In the genomic region with DNA sequence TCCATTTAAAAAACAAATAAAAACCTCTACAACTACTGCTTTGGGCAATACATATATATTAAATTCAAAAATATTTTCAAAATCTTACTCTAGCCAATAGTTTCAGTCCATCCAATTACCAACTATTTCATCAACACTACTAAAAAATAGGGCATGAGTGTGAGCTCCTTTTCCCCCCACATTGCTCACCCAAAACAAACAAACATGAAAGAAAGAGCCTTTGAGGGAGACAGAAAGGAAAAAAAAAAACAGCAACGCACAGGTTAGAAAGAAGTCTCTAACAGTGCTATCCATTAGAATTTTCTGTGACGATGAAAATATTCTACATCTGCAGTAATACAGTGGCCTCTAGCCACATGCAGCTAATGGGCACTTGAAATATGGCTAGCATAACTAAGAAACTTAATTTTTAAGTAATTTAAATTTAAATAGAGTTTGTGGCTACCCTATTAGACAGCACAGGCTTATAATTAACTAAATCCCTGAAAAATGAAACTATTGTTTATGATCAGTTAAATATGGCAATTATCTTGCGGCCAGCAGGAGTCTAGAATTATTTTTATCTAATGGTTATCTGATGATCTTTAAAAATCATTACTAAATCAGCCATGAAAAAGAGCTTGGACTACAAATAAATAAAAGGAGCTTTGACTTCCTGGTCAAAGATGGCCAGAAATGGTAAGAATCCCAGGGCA, we compare ENCODE assay signal across 21 cellular contexts. TPM values are rescaled to one million over a fixed set of nuclear protein-coding genes. Genes with fewer than 3 reads are reported as not detected.
DNase-seq lines count a peak whose midpoint lies in the region; ATAC-seq, FAIRE-seq and TF ChIP-seq lines count a peak whose summit lies in the region.
"Had no signal": no experiment of that assay in that cellular context is flagged by ENCODE, and none has a peak within 500 bp of the region (broad histone marks: within the 10 kb centered on the region; RNA-seq: fewer than 3 reads in every experiment).

No MANE protein-coding gene starts in this region.

- intact Hi-C loops in CD4-positive, alpha-beta T cell (cut with DNase I, micrococcal nuclease): no loop called here
- intact Hi-C loops in IMR-90 (cut with micrococcal nuclease): no loop called here
- intact Hi-C loops in kidney (cut with DNase I): no loop called here

- H2AK9ac ChIP-seq in IMR-90 (replicated peaks; ENCODE audit: low read depth, low read length, poor library complexity): no peak overlapping the region

- no peak overlapping the region for H3K4ac ChIP-seq in IMR-90 (ENCODE audit: low read depth, low read length)

- H3K18ac ChIP-seq in IMR-90 (ENCODE audit: low read depth, low read length): no peak overlapping the region

- H3K36me3 Mint-ChIP-seq in CD4-positive, alpha-beta T cell (ENCODE audit: low read depth): peaks cover 42% of the 10 kb centered on the region
- H3K36me3 Mint-ChIP-seq in WTC11 (peaks cover 26% of the 10 kb centered on the region), nephron (ENCODE audit: low read depth) (peaks cover 53% of the 10 kb centered on the region)
- H3K36me3 Mint-ChIP-seq in stimulated activated naive B cell treated with anti-CD40 and anti-IgM and Interleukin-4, amounts not matched to agents 10 μg/mL and 1 μg/mL and 100 μg/mL, for 72 hours: no peaks in the 10 kb centered on the region

- no peak for FAIRE-seq in kidney (lab: Jason Lieb, UNC)
- FAIRE-seq: islet of Langerhans had no signal

- peaks cover 7% of the 10 kb centered on the region; the same call in 1 of the 2 replicates for H3K4me1 ChIP-seq in IMR-90 (ENCODE audit: control insufficient read depth, insufficient read depth, low read length)
- no peaks in the 10 kb centered on the region for H3K4me1 ChIP-seq in kidney (ENCODE audit: control insufficient read depth in 1 of 2, insufficient read depth in 1 of 2, low read depth in 1 of 2, low read length in 2 of 2)
- H3K4me1 ChIP-seq: prostate gland had no signal

- peaks cover 2% of the 10 kb centered on the region; the same call in 1 of the 2 replicates for H3K9me1 ChIP-seq in IMR-90 (ENCODE audit: insufficient read depth, low read length)

- no peak overlapping the region for H3K56ac ChIP-seq in IMR-90 (ENCODE audit: extremely low read depth, insufficient read depth, low read length)

- peak overlapping the region in 1 of 2 experiments; percentile 57; a peak in 1 of 4 replicates for H4K8ac ChIP-seq in IMR-90 (ENCODE audit: low read depth in 2 of 2, low read length in 2 of 2)

- H4K5ac ChIP-seq in IMR-90 (ENCODE audit: low read depth, low read length): no peak overlapping the region

- in situ Hi-C loops in IMR-90 (cut with MboI; ENCODE audit: low sequenced_read_pairs): no loop called here

- CTCF ChIA-PET in CD4-positive, alpha-beta T cell (lab: Charles Lee): interaction anchor here (0.8 to 1.3 kb wide), 3 partner anchors 11 to 158 kb away, joined by 3 to 4 read pairs (median 3); no protein-coding TSS in a partner anchor
- CTCF ChIA-PET in IMR-90 (lab: Yijun Ruan, JAX): interaction anchor here (1.2 kb wide), 1 partner anchor 164 kb away, joined by 3 read pairs; no protein-coding TSS in a partner anchor
- CTCF ChIA-PET in WTC11 (lab: Charles Lee): no interaction called here

- no peak overlapping the region for H3K4me2 ChIP-seq in IMR-90 (ENCODE audit: low read depth, low read length)

- no peak for TF ChIP-seq RAD21 in IMR-90 (IDR thresholded peaks at IDR 0.05; ENCODE audit: low read length)

- peak overlapping the region; percentile 52 for H3K14ac ChIP-seq in IMR-90 (replicated peaks; ENCODE audit: low read depth, low read length)

- peak overlapping the region; percentile 35 for H3K4me3 Mint-ChIP-seq in CD4-positive, alpha-beta T cell
- H3K4me3 Mint-ChIP-seq in WTC11 (no peak overlapping the region), nephron (no peak overlapping the region)
- H3K4me3 Mint-ChIP-seq in stimulated activated naive B cell treated with anti-CD40 and anti-IgM and Interleukin-4, amounts not matched to agents 10 μg/mL and 1 μg/mL and 100 μg/mL, for 72 hours: no peak overlapping the region
- H3K4me3 Mint-ChIP-seq: activated CD4-positive, alpha-beta T cell treated with anti-CD3 and anti-CD28 coated beads, Interleukin-2, amount 10 ng/mL, durations not matched to agents 7 days and 5 days; CD8-positive, alpha-beta memory T cell had no signal

- peak overlapping the region; percentile 73 for H3K27ac Mint-ChIP-seq in CD4-positive, alpha-beta T cell
- H3K27ac Mint-ChIP-seq in WTC11 (no peak overlapping the region), nephron (peak overlapping the region in 2 of 3 experiments; percentile 43 to 66)
- no peak overlapping the region for H3K27ac Mint-ChIP-seq in stimulated activated naive B cell treated with anti-CD40 and anti-IgM and Interleukin-4, amounts not matched to agents 10 μg/mL and 1 μg/mL and 100 μg/mL, for 72 hours

- no CpG with 5 or more reads among the region's 3 CpGs for WGBS in IMR-90 (ENCODE audit: extremely low coverage in 2 of 2, insufficient read length in 1 of 2), 2 experiments

- no peak for ATAC-seq in CD4-positive, alpha-beta T cell (ENCODE audit: poor library complexity)
- ATAC-seq in IMR-90 (ENCODE audit: low read depth) (no peak), WTC11 (no peak)
- no peak for ATAC-seq in stimulated activated naive B cell treated with anti-CD40 and anti-IgM and Interleukin-4, amounts not matched to agents 10 μg/mL and 1 μg/mL and 100 μg/mL, for 72 hours (replicated peaks)

- no peak overlapping the region for H3K27ac ChIP-seq in CD4-positive, alpha-beta T cell (ENCODE audit: low read depth, low read length)
- H3K27ac ChIP-seq in IMR-90 (ENCODE audit: insufficient read depth, low read length) (no peak overlapping the region), kidney (ENCODE audit: low read depth in 2 of 2, low read length in 2 of 2) (no peak overlapping the region)
- H3K27ac ChIP-seq: prostate gland, vagina had no signal

- peaks cover 81% of the 10 kb centered on the region for H3K4me1 Mint-ChIP-seq in CD4-positive, alpha-beta T cell (ENCODE audit: low read depth)
- H3K4me1 Mint-ChIP-seq in WTC11 (peaks cover 5% of the 10 kb centered on the region; the same call in 1 of the 2 replicates), nephron (peaks cover 18% of the 10 kb centered on the region)
- H3K4me1 Mint-ChIP-seq in stimulated activated naive B cell treated with anti-CD40 and anti-IgM and Interleukin-4, amounts not matched to agents 10 μg/mL and 1 μg/mL and 100 μg/mL, for 72 hours: peaks cover 8 to 11% of the 10 kb centered on the region in 2 donors

- no peak overlapping the region for H2BK15ac ChIP-seq in IMR-90 (ENCODE audit: low read depth, low read length)

- peak overlapping the region; percentile 30 for H2BK5ac ChIP-seq in IMR-90 (ENCODE audit: low read depth, low read length, poor library complexity, severe bottlenecking)

- H3K23ac ChIP-seq in IMR-90 (ENCODE audit: low read depth, low read length): no peak overlapping the region

- no peaks in the 10 kb centered on the region for H3K9me3 Mint-ChIP-seq in CD4-positive, alpha-beta T cell
- H3K9me3 Mint-ChIP-seq in WTC11 (peaks cover 13% of the 10 kb centered on the region), nephron (peaks cover 21% of the 10 kb centered on the region)
- H3K9me3 Mint-ChIP-seq in stimulated activated naive B cell treated with anti-CD40 and anti-IgM and Interleukin-4, amounts not matched to agents 10 μg/mL and 1 μg/mL and 100 μg/mL, for 72 hours: no peaks in the 10 kb centered on the region

- no peak for TF ChIP-seq POLR2A in IMR-90 (IDR thresholded peaks at IDR 0.05; ENCODE audit: low read depth, low read length)

- no peak overlapping the region for H4K91ac ChIP-seq in IMR-90 (ENCODE audit: insufficient read depth, low read depth, low read length)

- peaks cover 4% of the 10 kb centered on the region for H3K9me3 ChIP-seq in CD4-positive, alpha-beta T cell (ENCODE audit: control insufficient read depth, low read length)
- H3K9me3 ChIP-seq in IMR-90 (ENCODE audit: control insufficient read depth, insufficient read depth, low read length): peaks cover 4% of the 10 kb centered on the region
- peaks cover 0 to 7% of the 10 kb centered on the region in 2 donors for H3K9me3 ChIP-seq in kidney (ENCODE audit: control insufficient read depth in 1 of 2, low read length in 2 of 2)
- H3K9me3 ChIP-seq: adrenal gland, prostate gland, vagina had no signal

- TF ChIP-seq CTCF in CD4-positive, alpha-beta T cell (IDR thresholded peaks at IDR 0.05): no peak
- TF ChIP-seq CTCF in IMR-90 (conservative IDR thresholded peaks at IDR 0.05; ENCODE audit: low read depth, low read length) (no peak), WTC11 (IDR thresholded peaks at IDR 0.05) (no peak), nephron (IDR thresholded peaks at IDR 0.05; ENCODE audit: unreplicated experiment in 3 of 3) (no peak), kidney (IDR thresholded peaks at IDR 0.05; ENCODE audit: borderline replicate concordance, extremely low read depth, insufficient read depth) (no peak)

- H2BK20ac ChIP-seq in IMR-90 (ENCODE audit: low read depth, low read length): no peak overlapping the region

- H3K36me3 ChIP-seq in IMR-90 (ENCODE audit: control insufficient read depth, insufficient read depth, low read length) (peaks cover 7% of the 10 kb centered on the region), kidney (ENCODE audit: control insufficient read depth in 1 of 2, insufficient read depth in 2 of 2, low read length in 2 of 2) (no peaks in the 10 kb centered on the region)
- H3K36me3 ChIP-seq: adrenal gland, prostate gland, vagina had no signal

- no peaks in the 10 kb centered on the region for H3K27me3 Mint-ChIP-seq in CD4-positive, alpha-beta T cell
- H3K27me3 Mint-ChIP-seq in WTC11 (ENCODE audit: low read depth): no peaks in the 10 kb centered on the region
- H3K27me3 Mint-ChIP-seq in nephron (ENCODE audit: low read depth): no peaks in the 10 kb centered on the region
- H3K27me3 Mint-ChIP-seq in stimulated activated naive B cell treated with anti-CD40 and anti-IgM and Interleukin-4, amounts not matched to agents 10 μg/mL and 1 μg/mL and 100 μg/mL, for 72 hours: no peaks in the 10 kb centered on the region
- H3K27me3 Mint-ChIP-seq: activated CD4-positive, alpha-beta T cell treated with anti-CD3 and anti-CD28 coated beads, Interleukin-2, amount 10 ng/mL, durations not matched to agents 7 days and 5 days; CD8-positive, alpha-beta memory T cell had no signal

- H2AK5ac ChIP-seq in IMR-90 (ENCODE audit: low read depth, low read length): no peak overlapping the region

- DNase-seq in CD4-positive, alpha-beta T cell: no peak
- DNase-seq in IMR-90 (no peak), WTC11 (ENCODE audit: low spot score) (no peak), NCI-H1436 treated with DMSO at 0.1 percent for 48 hours (lab: John Stamatoyannopoulos, UW) (no peak), kidney (no peak), GOT3 (lab: John Stamatoyannopoulos, UW) (no peak)
- no peak for DNase-seq in stimulated activated naive B cell treated with anti-CD40 and anti-IgM and Interleukin-4, amounts not matched to agents 10 μg/mL and 1 μg/mL and 100 μg/mL, for 72 hours
- DNase-seq: activated CD4-positive, alpha-beta T cell treated with anti-CD3 and anti-CD28 coated beads, Interleukin-2, amount 10 ng/mL, durations not matched to agents 7 days and 5 days; activated CD8-positive, alpha-beta memory T cell treated with anti-CD3 and anti-CD28 coated beads, Interleukin-2, amount 50 U/mL, for 48 hours; activated gamma-delta T cell; adrenal gland; CD8-positive, alpha-beta memory T cell; DMS79 treated with DMSO at 0.1 percent for 48 hours; hippocampal formation; mesendoderm; NCI-H1417 treated with DMSO at 0.1 percent for 48 hours; stimulated activated CD4-positive, alpha-beta T cell treated with anti-CD3 and anti-CD28 coated beads, Interleukin-4, amount 100 ng/mL, for 24 hours had no signal

- no peak overlapping the region for H2AFZ ChIP-seq in IMR-90 (replicated peaks; ENCODE audit: low read length, poor library complexity)

- POLR2A ChIA-PET in CD4-positive, alpha-beta T cell (lab: Charles Lee): no interaction called here
- POLR2A ChIA-PET in IMR-90 (lab: Charles Lee; ENCODE audit: unreplicated experiment) (interaction anchor here (0.6 kb wide), 1 partner anchor 28 kb away, joined by 6 read pairs; no protein-coding TSS in a partner anchor), WTC11 (lab: Charles Lee) (no interaction called here)

- dilution Hi-C loops in IMR-90 (cut with HindIII; ENCODE audit: low sequenced_read_pairs, unreplicated experiment): no loop called here

- BruUV-seq in IMR-90 (replicated peaks; lab: Mats Ljungman, UMichigan): no TSS peak

- no peak overlapping the region for H2BK120ac ChIP-seq in IMR-90 (ENCODE audit: low read depth, low read length)

- H3K27me3 ChIP-seq in CD4-positive, alpha-beta T cell (ENCODE audit: control insufficient read depth, insufficient read depth, low read length): no peaks in the 10 kb centered on the region
- H3K27me3 ChIP-seq in IMR-90 (ENCODE audit: control insufficient read depth, insufficient read depth, low read length): no peaks in the 10 kb centered on the region
- H3K27me3 ChIP-seq: adrenal gland, vagina had no signal

- H3K79me1 ChIP-seq in IMR-90 (ENCODE audit: low read depth in 1 of 2, low read length in 2 of 2): peaks cover 29 to 59% of the 10 kb centered on the region in 2 experiments

- 0 out of 2 replicates have a peak, but pooled peaks cover 8% of the 10 kb centered on the region for H4K20me1 ChIP-seq in IMR-90 (ENCODE audit: insufficient read depth, low read length)

- H3K9ac ChIP-seq in IMR-90 (ENCODE audit: low read depth, low read length) (no peak overlapping the region), kidney (ENCODE audit: low read length in 2 of 2) (no peak overlapping the region)

- H3K4me3 ChIP-seq in IMR-90 (ENCODE audit: insufficient read depth, low read depth, low read length) (no peak overlapping the region), kidney (ENCODE audit: low read length in 2 of 2) (no peak overlapping the region)
- H3K4me3 ChIP-seq: adrenal gland, prostate gland, vagina had no signal

RNA-seq across cellular contexts. Expression of a gene that starts 59.2 kb away (rescaled TPM):
- 10 to 100 TPM; 88.6 to 90.3 TPM for total RNA-seq in CD4-positive, alpha-beta T cell
- total RNA-seq in IMR-90 (2012; rRNA removed): 64.9 and 73.6 TPM in 2 replicates
- 43.5 and 45.9 TPM in 2 replicates for polyA plus RNA-seq in IMR-90 (2012; rRNA removed)
- 12.0 and 17.3 TPM in 2 replicates for polyA plus RNA-seq in IMR-90 (2012; cell fraction: cytosol; rRNA removed)
- 21.4 and 98.7 TPM in 2 replicates for polyA plus RNA-seq in IMR-90 (2012; cell fraction: nucleus; rRNA removed; ENCODE audit: low replicate concordance)
- 53.1 to 56.3 TPM (median 54.3 TPM) in 3 replicates for total RNA-seq in WTC11 (2021)
- total RNA-seq in kidney: 94.8 TPM
- 25.6 TPM for polyA plus RNA-seq in kidney (ENCODE audit: insufficient read depth, low read depth, low replicate concordance)

Comparison
In these comparisons a context has a peak if more than half of its experiments do, and no peak if none do; other contexts are left out.
1. H3K27ac Mint-ChIP-seq: peak in CD4-positive, alpha-beta T cell (single experiment) and nephron (2 of 3); none in WTC11 (single experiment) and stimulated activated naive B cell treated with anti-CD40 and anti-IgM and Interleukin-4, amounts not matched to agents 10 μg/mL and 1 μg/mL and 100 μg/mL, for 72 hours (single experiment).